ENCODE assay signal across 30 cellular contexts in genomic region chr20:4166726-4167035, GRCh38. TPM values are rescaled to one million over a fixed set of nuclear protein-coding genes. Genes with fewer than 3 reads are reported as not detected.
DNase-seq lines count a peak whose midpoint lies in the region; ATAC-seq, FAIRE-seq and TF ChIP-seq lines count a peak whose summit lies in the region.
"Had no signal": no experiment of that assay in that cellular context is flagged by ENCODE, and none has a peak within 500 bp of the region (broad histone marks: within the 10 kb centered on the region; RNA-seq: fewer than 3 reads in every experiment).

No MANE protein-coding gene starts in this region.

- H3K36me3 Mint-ChIP-seq in dendritic cell treated with granulocyte-macrophage colony-stimulating factor and Interleukin-4, amounts not matched to agents 40 ng/mL and 50 ng/mL, for 4 days (ENCODE audit: low read depth) = peaks cover 14% of the 10 kb centered on the region
- H3K36me3 Mint-ChIP-seq in nephron progenitor cell (ENCODE audit: low read depth) = no peaks in the 10 kb centered on the region
- no peaks in the 10 kb centered on the region for H3K36me3 Mint-ChIP-seq in CD8-positive, alpha-beta memory T cell
- H3K36me3 Mint-ChIP-seq: naive thymus-derived CD8-positive, alpha-beta T cell; stimulated activated naive B cell treated with anti-CD40 and anti-IgM and Interleukin-4, amounts not matched to agents 10 μg/mL and 1 μg/mL and 100 μg/mL, for 72 hours; WTC11 had no signal

- intact Hi-C loops in dendritic cell treated with granulocyte-macrophage colony-stimulating factor and Interleukin-4, amounts not matched to agents 40 ng/mL and 50 ng/mL, for 4 days (cut with micrococcal nuclease) = no loop called here

- H3K4me1 ChIP-seq in A549 (peaks cover 97% of the 10 kb centered on the region), RWPE2 (ENCODE audit: insufficient read depth, poor library complexity, severe bottlenecking) (peaks cover 27% of the 10 kb centered on the region), SK-N-SH (ENCODE audit: control insufficient read depth in 1 of 2, insufficient read depth in 2 of 2, low read depth in 1 of 2, low read length in 1 of 2) (peaks cover 10 to 12% of the 10 kb centered on the region in 2 experiments; a peak in 2 of 4 replicates), Peyer's patch (peaks cover 0 to 28% (median 1%) of the 10 kb centered on the region in 4 donors)
- H3K4me1 ChIP-seq in CD8-positive, alpha-beta memory T cell (ENCODE audit: insufficient read depth, low read length) = peaks cover 6% of the 10 kb centered on the region

- H3K9me2 ChIP-seq in SK-N-SH = no peaks in the 10 kb centered on the region

- TF ChIP-seq POLR2A in A549 (IDR thresholded peaks at IDR 0.05; ENCODE audit: low read length) (no peak), Peyer's patch (IDR thresholded peaks at IDR 0.05) (no peak)

- H3K4me1 Mint-ChIP-seq in dendritic cell treated with granulocyte-macrophage colony-stimulating factor and Interleukin-4, amounts not matched to agents 40 ng/mL and 50 ng/mL, for 4 days (ENCODE audit: low read depth) = peaks cover 72% of the 10 kb centered on the region
- peaks cover 67% of the 10 kb centered on the region for H3K4me1 Mint-ChIP-seq in nephron progenitor cell
- peaks cover 8 to 25% (median 10%) of the 10 kb centered on the region in 3 donors for H3K4me1 Mint-ChIP-seq in CD8-positive, alpha-beta memory T cell

- CTCF ChIA-PET in A549 (lab: Yijun Ruan, JAX) = interaction anchor here (0.6 to 8.9 kb wide), 6 partner anchors 8 to 68 kb away, joined by 3 to 67 read pairs (median 8); no protein-coding TSS in a partner anchor
- CTCF ChIA-PET in SK-N-SH (lab: Yijun Ruan, JAX) = interaction anchor here (1.7 to 4.2 kb wide), 2 partner anchors 58 to 82 kb away, joined by 5 to 24 read pairs; no protein-coding TSS in a partner anchor
- CTCF ChIA-PET in CD8-positive, alpha-beta memory T cell (lab: Charles Lee) = no interaction called here

- H3K4me3 ChIP-seq in A549 (no peak overlapping the region), RWPE2 (ENCODE audit: severe bottlenecking) (no peak overlapping the region), SK-N-SH (ENCODE audit: low read depth in 2 of 2, low read length in 1 of 2) (no peak overlapping the region), Peyer's patch (no peak overlapping the region)
- no peak overlapping the region for H3K4me3 ChIP-seq in CD8-positive, alpha-beta memory T cell (ENCODE audit: low read length)
- H3K4me3 ChIP-seq: esophagus muscularis mucosa, ovary had no signal

- peaks cover 9% of the 10 kb centered on the region for H3F3A ChIP-seq in SK-N-SH (replicated peaks; ENCODE audit: insufficient read depth)

- H3K27ac ChIP-seq in A549 (peak overlapping the region; percentile 12 to 73; a peak in 4 of 6 replicates), RWPE2 (ENCODE audit: poor library complexity, severe bottlenecking) (peak overlapping the region; percentile 56), SK-N-SH (ENCODE audit: low read depth in 2 of 2, low read length in 1 of 2) (no peak overlapping the region), Peyer's patch (no peak overlapping the region)
- H3K27ac ChIP-seq in CD8-positive, alpha-beta memory T cell (ENCODE audit: low read depth, low read length) = no peak overlapping the region
- H3K27ac ChIP-seq: ovary had no signal

- DNase-seq in A549 (ENCODE audit: low read depth in 1 of 2, low spot score in 1 of 2) = no peak
- no peak for DNase-seq in RWPE2 (ENCODE audit: low spot score)
- DNase-seq in nephron progenitor cell = no peak
- no peak for DNase-seq in SK-N-SH
- no peak for DNase-seq in CD8-positive, alpha-beta memory T cell
- no peak for DNase-seq in Peyer's patch
- DNase-seq in HUDEP-2 (lab: John Stamatoyannopoulos, UW; ENCODE audit: unreplicated experiment in 76 of 76) = no peak
- DNase-seq: activated CD4-positive, alpha-beta T cell treated with anti-CD3 and anti-CD28 coated beads, Interleukin-2, amount 50 U/mL, for 1 hour; activated gamma-delta T cell treated with Interleukin-2 at 50 U/mL for 16 hours; activated T-cell treated with anti-CD3 and anti-CD28 coated beads, Interleukin-2, amount 50 U/mL, for 24 hours; central memory CD4-positive, alpha-beta T cell; dermis blood vessel endothelial cell; EL; foreskin fibroblast; H9; head of caudate nucleus; islet precursor cell; naive thymus-derived CD8-positive, alpha-beta T cell; NCI-H1436 treated with DMSO at 0.1 percent for 48 hours; NCI-H226; NCI-H69; ovary; SIG-M5; stimulated activated naive B cell treated with anti-CD40 and anti-IgM and Interleukin-4, amounts not matched to agents 10 μg/mL and 1 μg/mL and 100 μg/mL, for 72 hours had no signal

- POLR2A ChIA-PET in A549 (lab: Yijun Ruan, JAX) = no interaction called here
- POLR2A ChIA-PET in SK-N-SH (lab: Yijun Ruan, JAX) = no interaction called here
- POLR2A ChIA-PET in CD8-positive, alpha-beta memory T cell (lab: Charles Lee) = no interaction called here

- peak overlapping the region; percentile 38 for H3K27ac Mint-ChIP-seq in dendritic cell treated with granulocyte-macrophage colony-stimulating factor and Interleukin-4, amounts not matched to agents 40 ng/mL and 50 ng/mL, for 4 days
- no peak overlapping the region for H3K27ac Mint-ChIP-seq in nephron progenitor cell
- peak overlapping the region in 2 of 8 donors; percentile 25 to 89 for H3K27ac Mint-ChIP-seq in CD8-positive, alpha-beta memory T cell
- H3K27ac Mint-ChIP-seq: stimulated activated naive B cell treated with anti-CD40 and anti-IgM and Interleukin-4, amounts not matched to agents 10 μg/mL and 1 μg/mL and 100 μg/mL, for 72 hours; WTC11 had no signal

- H3K4me3 Mint-ChIP-seq in dendritic cell treated with granulocyte-macrophage colony-stimulating factor and Interleukin-4, amounts not matched to agents 40 ng/mL and 50 ng/mL, for 4 days = no peak overlapping the region
- H3K4me3 Mint-ChIP-seq in nephron progenitor cell = peak overlapping the region; percentile 38
- no peak overlapping the region for H3K4me3 Mint-ChIP-seq in CD8-positive, alpha-beta memory T cell
- H3K4me3 Mint-ChIP-seq: activated T-cell treated with anti-CD3 and anti-CD28 coated beads, Interleukin-2, amount 50 U/mL, for 24 hours; H9; naive thymus-derived CD8-positive, alpha-beta T cell; stimulated activated naive B cell treated with anti-CD40 and anti-IgM and Interleukin-4, amounts not matched to agents 10 μg/mL and 1 μg/mL and 100 μg/mL, for 72 hours; WTC11 had no signal

- peaks cover 45% of the 10 kb centered on the region for H4K20me1 ChIP-seq in SK-N-SH (ENCODE audit: insufficient read depth)

- no peak for TF ChIP-seq RAD21 in A549 (conservative IDR thresholded peaks at IDR 0.05 in 1 of 2, IDR thresholded peaks at IDR 0.05 in 1 of 2)
- TF ChIP-seq RAD21 in SK-N-SH (IDR thresholded peaks at IDR 0.05; ENCODE audit: low read length) = no peak

- ATAC-seq in A549 (no peak), RWPE2 (ENCODE audit: low read depth) (no peak)
- ATAC-seq: naive thymus-derived CD8-positive, alpha-beta T cell; WTC11 had no signal

- no peak for FAIRE-seq in A549 (lab: Jason Lieb, UNC)
- FAIRE-seq: A204.1, astrocyte, endometrium had no signal

- no peaks in the 10 kb centered on the region for H3K9me3 Mint-ChIP-seq in dendritic cell treated with granulocyte-macrophage colony-stimulating factor and Interleukin-4, amounts not matched to agents 40 ng/mL and 50 ng/mL, for 4 days
- H3K9me3 Mint-ChIP-seq in nephron progenitor cell = no peaks in the 10 kb centered on the region
- H3K9me3 Mint-ChIP-seq in CD8-positive, alpha-beta memory T cell = no peaks in the 10 kb centered on the region
- H3K9me3 Mint-ChIP-seq: activated T-cell treated with anti-CD3 and anti-CD28 coated beads, Interleukin-2, amount 50 U/mL, for 24 hours; H9; naive thymus-derived CD8-positive, alpha-beta T cell; stimulated activated naive B cell treated with anti-CD40 and anti-IgM and Interleukin-4, amounts not matched to agents 10 μg/mL and 1 μg/mL and 100 μg/mL, for 72 hours; WTC11 had no signal

- TF ChIP-seq CTCF in A549 (IDR thresholded peaks at IDR 0.05) (no peak), RWPE2 (IDR thresholded peaks at IDR 0.05; ENCODE audit: poor library complexity, severe bottlenecking) (no peak), nephron progenitor cell (IDR thresholded peaks at IDR 0.05) (no peak), SK-N-SH (IDR thresholded peaks at IDR 0.05) (no peak), Peyer's patch (IDR thresholded peaks at IDR 0.05) (no peak)

- H3K4me2 ChIP-seq in A549 (peak overlapping the region; percentile 33), SK-N-SH (no peak overlapping the region)

- peaks cover 65% of the 10 kb centered on the region for H3K79me2 ChIP-seq in SK-N-SH (ENCODE audit: insufficient read depth)

- H3K9me3 ChIP-seq in A549 = no peaks in the 10 kb centered on the region
- H3K9me3 ChIP-seq in RWPE2 (ENCODE audit: severe bottlenecking) = no peaks in the 10 kb centered on the region
- H3K9me3 ChIP-seq in SK-N-SH = no peaks in the 10 kb centered on the region
- no peaks in the 10 kb centered on the region for H3K9me3 ChIP-seq in CD8-positive, alpha-beta memory T cell (ENCODE audit: low read length)
- no peaks in the 10 kb centered on the region for H3K9me3 ChIP-seq in Peyer's patch
- H3K9me3 ChIP-seq: esophagus muscularis mucosa, ovary had no signal

- no peak overlapping the region for H3K9ac ChIP-seq in SK-N-SH

- H3K27me3 ChIP-seq in RWPE2 (ENCODE audit: insufficient read depth, poor library complexity, severe bottlenecking) = no peaks in the 10 kb centered on the region
- H3K27me3 ChIP-seq in SK-N-SH (ENCODE audit: insufficient read depth) = no peaks in the 10 kb centered on the region
- no peaks in the 10 kb centered on the region for H3K27me3 ChIP-seq in CD8-positive, alpha-beta memory T cell (ENCODE audit: insufficient read depth, low read length, poor library complexity, severe bottlenecking)
- no peaks in the 10 kb centered on the region for H3K27me3 ChIP-seq in Peyer's patch
- H3K27me3 ChIP-seq: esophagus muscularis mucosa, ovary had no signal

- TF ChIP-seq EP300 in A549 (IDR thresholded peaks at IDR 0.05) (no peak), SK-N-SH (IDR thresholded peaks at IDR 0.05; ENCODE audit: borderline replicate concordance in 1 of 2, low read depth in 1 of 2, low read length in 1 of 2) (no peak)

- 86% methylated on average over 4 of the region's 4 CpGs for whole genome bisulfite sequencing in A549 (ENCODE audit: missing lambda C conversion rate)
- WGBS in SK-N-SH (ENCODE audit: low lambda C conversion rate) = 92% methylated on average over 4 of the region's 4 CpGs

- peaks cover 25% of the 10 kb centered on the region for H3K27me3 Mint-ChIP-seq in dendritic cell treated with granulocyte-macrophage colony-stimulating factor and Interleukin-4, amounts not matched to agents 40 ng/mL and 50 ng/mL, for 4 days
- peaks cover 27% of the 10 kb centered on the region for H3K27me3 Mint-ChIP-seq in nephron progenitor cell (ENCODE audit: low read depth, poor library complexity)
- H3K27me3 Mint-ChIP-seq in CD8-positive, alpha-beta memory T cell = peaks cover 1 to 6% of the 10 kb centered on the region in 2 donors

- H2AFZ ChIP-seq in SK-N-SH (ENCODE audit: low read depth) = no peak overlapping the region

- H3K36me3 ChIP-seq in RWPE2 (ENCODE audit: low read depth) = no peaks in the 10 kb centered on the region
- H3K36me3 ChIP-seq in SK-N-SH (replicated peaks in 1 of 2; ENCODE audit: control insufficient read depth in 1 of 2, insufficient read depth in 2 of 2, low read length in 1 of 2) = no peaks in the 10 kb centered on the region
- no peaks in the 10 kb centered on the region for H3K36me3 ChIP-seq in CD8-positive, alpha-beta memory T cell (ENCODE audit: insufficient read depth, low read length)
- H3K36me3 ChIP-seq in Peyer's patch = no peaks in the 10 kb centered on the region
- H3K36me3 ChIP-seq: esophagus muscularis mucosa, ovary had no signal

RNA-seq across cellular contexts. Expression of gene SMOX, which starts 18.1 kb away (rescaled TPM):
- polyA plus RNA-seq in A549 (2011; rRNA removed) = 67.4 and 111 TPM in 2 replicates
- 143 and 175 TPM in 2 replicates for polyA plus RNA-seq in A549 (2012; cell fraction: cytosol; rRNA removed)
- polyA plus RNA-seq in A549 (2012; cell fraction: nucleus; rRNA removed) = 251 and 331 TPM in 2 replicates
- 118 to 139 TPM (median 131 TPM) in 3 replicates for polyA plus RNA-seq in A549 (2017; fragmentation: RNase III; extraction: RNeasy Plus Mini Kit Qiagen cat#74134 plus additional on column Dnase treatment)
- 35.4 and 69.5 TPM in 2 replicates for polyA minus RNA-seq in A549 (2011; rRNA and poly(A)+ RNA removed)
- polyA plus RNA-seq in SK-N-SH (2012; rRNA removed) = 7.6 and 17.2 TPM in 2 replicates
- polyA plus RNA-seq in SK-N-SH (2012; cell fraction: cytosol; rRNA removed) = 8.3 and 10.4 TPM in 2 replicates
- 27.9 and 36.1 TPM in 2 replicates for polyA plus RNA-seq in SK-N-SH (2012; cell fraction: nucleus; rRNA removed)
- 1 to 10 TPM; 4.8 to 5.0 TPM for total RNA-seq in CD8-positive, alpha-beta memory T cell
- polyA plus RNA-seq in CD8-positive, alpha-beta memory T cell = not detected
- 10 to 100 TPM in 2 of 4 donors, 1 to 10 TPM in 2; 6.0 to 19.8 (median 11.2) TPM for total RNA-seq in Peyer's patch

Comparison
In these comparisons a context has a peak if more than half of its experiments do, and no peak if none do; other contexts are left out.
1. H3K27ac ChIP-seq: peak in A549 (2 of 2) and RWPE2 (single experiment); none in SK-N-SH (0 of 2), CD8-positive, alpha-beta memory T cell (single experiment) and Peyer's patch (0 of 4).